Comparison of ENCODE assay signal across 1 cellular context in the genomic region with DNA sequence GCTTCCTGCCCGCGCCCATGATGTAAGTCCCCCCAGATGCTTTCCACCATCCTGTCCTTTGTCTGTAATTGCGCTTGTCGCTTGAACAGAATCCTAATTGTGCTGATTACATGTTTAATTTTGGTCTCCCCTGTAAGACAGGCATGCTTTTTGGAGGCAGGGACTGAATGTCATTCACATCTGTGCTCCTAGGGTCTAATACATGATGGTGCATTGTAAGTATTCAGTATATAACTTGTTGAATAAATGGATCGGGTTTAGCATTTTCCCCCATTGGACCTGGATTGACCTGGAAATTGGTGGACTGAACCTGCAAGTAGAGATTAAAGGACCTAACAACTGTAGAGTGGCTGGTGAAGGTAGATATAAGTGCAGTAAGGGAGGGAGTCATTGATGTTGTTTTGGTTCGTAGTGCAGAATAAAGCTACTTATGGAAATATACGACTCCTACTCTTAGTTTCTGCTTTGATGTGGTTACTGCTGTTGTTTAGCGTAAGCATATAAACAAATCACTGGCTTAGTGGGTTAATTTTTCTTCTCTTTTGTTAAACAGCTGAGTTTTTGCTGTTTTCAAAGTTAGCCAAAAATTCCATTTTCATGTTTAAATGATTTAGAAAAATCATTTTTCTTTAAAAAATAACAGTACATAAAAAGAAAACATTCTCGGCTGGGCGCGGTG.
TF ChIP-seq lines count a peak whose summit lies in the region.

No MANE protein-coding gene starts in this region.

TF ChIP-seq in H1, 55 proteins besides CTCF, POLR2A, EP300 and RAD21:
- TF ChIP-seq CEBPB (IDR thresholded peaks at IDR 0.05; ENCODE audit: low read depth, low read length) (no peak), SRF (IDR thresholded peaks at IDR 0.05; ENCODE audit: low read depth, low read length) (no peak), CREB1 (IDR thresholded peaks at IDR 0.05) (no peak), ASH2L (IDR thresholded peaks at IDR 0.05; ENCODE audit: low read length) (no peak), SP1 (IDR thresholded peaks at IDR 0.05; ENCODE audit: low read depth, low read length) (no peak), TCF12 (IDR thresholded peaks at IDR 0.05; ENCODE audit: low read depth, low read length) (no peak), YY1 (IDR thresholded peaks at IDR 0.05; ENCODE audit: low read depth, low read length) (no peak), SP2 (IDR thresholded peaks at IDR 0.05; ENCODE audit: low read length) (no peak), ZNF274 (IDR thresholded peaks at IDR 0.05; ENCODE audit: borderline replicate concordance, extremely low read depth, low read length) (no peak), SIRT6 (IDR thresholded peaks at IDR 0.05; ENCODE audit: low read length) (no peak), TBP (IDR thresholded peaks at IDR 0.05; ENCODE audit: low read depth, low read length) (no peak), SAP30 (IDR thresholded peaks at IDR 0.05; ENCODE audit: insufficient read depth, insufficient replicate concordance, low read length) (no peak), RNF2 (IDR thresholded peaks at IDR 0.05; ENCODE audit: borderline replicate concordance, low read depth, low read length, missing control alignments, poor library complexity, severe bottlenecking) (no peak), KDM1A (IDR thresholded peaks at IDR 0.05; ENCODE audit: borderline replicate concordance, low read length) (no peak), HDAC6 (IDR thresholded peaks at IDR 0.05; ENCODE audit: low read depth, low read length) (no peak)
